In genomic region chr1:234040446-234041317, GRCh38 we compare ENCODE assay signal across 1 cellular context.
TF ChIP-seq lines count a peak whose summit lies in the region.

No MANE protein-coding gene starts in this region.

TF ChIP-seq in HEK293, 187 proteins besides CTCF, POLR2A, EP300 and RAD21:
- TF ChIP-seq ATF2 (tag by site-specific recombination; IDR thresholded peaks at IDR 0.05; ENCODE audit: low read depth) (peak; percentile 83), ZNF223 (tag by site-specific recombination; IDR thresholded peaks at IDR 0.05) (no peak), ZNF658 (tag by site-specific recombination; IDR thresholded peaks at IDR 0.05) (no peak), ZFP69B (tag by site-specific recombination; IDR thresholded peaks at IDR 0.05) (no peak), ZBTB44 (tag by site-specific recombination; IDR thresholded peaks at IDR 0.05) (no peak), ZIC2 (tag by site-specific recombination; IDR thresholded peaks at IDR 0.05) (no peak)
